Comparison of ENCODE assay signal across 1 cellular context in the genomic region with DNA sequence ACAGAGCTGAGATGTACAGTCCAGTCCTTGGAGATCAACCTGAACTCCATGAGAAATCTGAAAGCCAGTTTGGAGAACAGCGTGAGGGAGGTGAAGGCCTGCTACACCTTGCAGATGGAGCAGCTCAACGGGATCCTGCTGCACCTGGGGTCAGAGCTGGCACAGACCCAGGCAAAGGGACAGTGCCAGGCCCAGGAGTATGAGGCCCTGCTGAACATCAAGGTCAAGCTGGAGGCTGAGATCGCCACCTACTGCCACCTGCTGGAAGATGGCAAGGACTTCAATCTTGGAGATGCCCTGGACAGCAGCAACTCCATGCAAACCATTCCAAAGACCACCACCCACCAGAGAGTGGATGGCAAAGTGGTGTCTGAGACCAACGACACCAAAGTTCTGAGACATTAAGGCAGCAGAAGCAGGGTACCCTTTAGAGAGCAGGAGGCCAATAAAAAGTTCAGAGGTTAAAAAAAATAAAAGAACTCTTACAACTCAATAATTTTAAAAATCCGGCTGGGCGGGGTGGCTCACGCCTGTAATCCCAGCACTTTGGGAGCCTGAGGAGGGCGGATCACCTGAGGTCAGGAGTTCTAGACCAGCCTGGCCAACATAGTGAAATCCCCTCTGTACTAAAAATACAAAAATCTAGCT.
TF ChIP-seq lines count a peak whose summit lies in the region.

No MANE protein-coding gene starts in this region.

TF ChIP-seq in SK-N-SH treated with all-trans-retinoic acid at 6 μM for 48 hours, 23 proteins besides CTCF, POLR2A, EP300 and RAD21 (continued from another document):
- TF ChIP-seq, protein P1, sequence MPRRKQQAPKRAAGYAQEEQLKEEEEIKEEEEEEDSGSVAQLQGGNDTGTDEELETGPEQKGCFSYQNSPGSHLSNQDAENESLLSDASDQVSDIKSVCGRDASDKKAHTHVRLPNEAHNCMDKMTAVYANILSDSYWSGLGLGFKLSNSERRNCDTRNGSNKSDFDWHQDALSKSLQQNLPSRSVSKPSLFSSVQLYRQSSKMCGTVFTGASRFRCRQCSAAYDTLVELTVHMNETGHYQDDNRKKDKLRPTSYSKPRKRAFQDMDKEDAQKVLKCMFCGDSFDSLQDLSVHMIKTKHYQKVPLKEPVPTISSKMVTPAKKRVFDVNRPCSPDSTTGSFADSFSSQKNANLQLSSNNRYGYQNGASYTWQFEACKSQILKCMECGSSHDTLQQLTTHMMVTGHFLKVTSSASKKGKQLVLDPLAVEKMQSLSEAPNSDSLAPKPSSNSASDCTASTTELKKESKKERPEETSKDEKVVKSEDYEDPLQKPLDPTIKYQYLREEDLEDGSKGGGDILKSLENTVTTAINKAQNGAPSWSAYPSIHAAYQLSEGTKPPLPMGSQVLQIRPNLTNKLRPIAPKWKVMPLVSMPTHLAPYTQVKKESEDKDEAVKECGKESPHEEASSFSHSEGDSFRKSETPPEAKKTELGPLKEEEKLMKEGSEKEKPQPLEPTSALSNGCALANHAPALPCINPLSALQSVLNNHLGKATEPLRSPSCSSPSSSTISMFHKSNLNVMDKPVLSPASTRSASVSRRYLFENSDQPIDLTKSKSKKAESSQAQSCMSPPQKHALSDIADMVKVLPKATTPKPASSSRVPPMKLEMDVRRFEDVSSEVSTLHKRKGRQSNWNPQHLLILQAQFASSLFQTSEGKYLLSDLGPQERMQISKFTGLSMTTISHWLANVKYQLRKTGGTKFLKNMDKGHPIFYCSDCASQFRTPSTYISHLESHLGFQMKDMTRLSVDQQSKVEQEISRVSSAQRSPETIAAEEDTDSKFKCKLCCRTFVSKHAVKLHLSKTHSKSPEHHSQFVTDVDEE (CRISPR knock-in tag; IDR thresholded peaks at IDR 0.05) = no peak
